15 cellular contexts compared by ENCODE assay signal in genomic region chr17:34730816-34731215, GRCh38.
DNase-seq lines count a peak whose midpoint lies in the region; ATAC-seq and TF ChIP-seq lines count a peak whose summit lies in the region.
"Had no signal": no experiment of that assay in that cellular context is flagged by ENCODE, and none has a peak within 500 bp of the region (broad histone marks: within the 10 kb centered on the region; RNA-seq: fewer than 3 reads in every experiment).

No MANE protein-coding gene starts in this region.

- no peak overlapping the region for H3K9ac ChIP-seq in endodermal cell (ENCODE audit: extremely low read depth, low read length, poor library complexity, severe bottlenecking)
- H3K9ac ChIP-seq: GM23248 had no signal

- H3K36me3 ChIP-seq in endodermal cell (ENCODE audit: control insufficient read depth, insufficient read depth, low read length) = no peaks in the 10 kb centered on the region
- no peaks in the 10 kb centered on the region for H3K36me3 ChIP-seq in sigmoid colon

- H3K27ac ChIP-seq in endodermal cell (ENCODE audit: low read depth, low read length) (no peak overlapping the region), sigmoid colon (no peak overlapping the region)
- H3K27ac ChIP-seq: GM23248 had no signal

- DNase-seq in chondrocyte (ENCODE audit: low spot score) (peak; percentile 26), endodermal cell (peak; percentile 39), nephron progenitor cell (no peak), sigmoid colon (peak; percentile 4), posterior vena cava (ENCODE audit: low spot score) (no peak)
- DNase-seq in stimulated activated CD4-positive, alpha-beta T cell treated with anti-CD3 and anti-CD28 coated beads, Interleukin-12 subunit alpha, Interleukin-12 subunit beta, amount 100 ng/mL, for 4 hours = no peak
- DNase-seq: C1 segment of cervical spinal cord; Calu3; CD4-positive, alpha-beta memory T cell; COR-L47; DND-41; GM23248; H7 had no signal

- H3K9me3 ChIP-seq in endodermal cell (ENCODE audit: control insufficient read depth, low read length) (peaks cover 4% of the 10 kb centered on the region), sigmoid colon (no peaks in the 10 kb centered on the region)

- intact Hi-C loops in sigmoid colon (cut with DNase I) (no loop called here), posterior vena cava (cut with DNase I) (no loop called here)

- TF ChIP-seq POLR2A in sigmoid colon (IDR thresholded peaks at IDR 0.05) = no peak

- H3K4me3 Mint-ChIP-seq in chondrocyte (ENCODE audit: unreplicated experiment) (no peak overlapping the region), endodermal cell (no peak overlapping the region), nephron progenitor cell (no peak overlapping the region)
- H3K4me3 Mint-ChIP-seq: CD4-positive, alpha-beta memory T cell had no signal

- no peaks in the 10 kb centered on the region for H3K36me3 Mint-ChIP-seq in chondrocyte (ENCODE audit: low read depth)
- no peaks in the 10 kb centered on the region for H3K36me3 Mint-ChIP-seq in endodermal cell (ENCODE audit: low read depth)
- no peaks in the 10 kb centered on the region for H3K36me3 Mint-ChIP-seq in nephron progenitor cell (ENCODE audit: low read depth)
- H3K36me3 Mint-ChIP-seq: CD4-positive, alpha-beta memory T cell had no signal

- H3K9me3 Mint-ChIP-seq in chondrocyte (ENCODE audit: low read depth) (peaks cover 10% of the 10 kb centered on the region), endodermal cell (peaks cover 6% of the 10 kb centered on the region), nephron progenitor cell (peaks cover 5% of the 10 kb centered on the region)

- ATAC-seq in HG02840 (IDR thresholded peaks at IDR 0.05; ENCODE audit: low FRiP score, unreplicated experiment) = no peak
- ATAC-seq: HCT116 had no signal

- H3K27me3 ChIP-seq in endodermal cell (ENCODE audit: control insufficient read depth, insufficient read depth, low read length, poor library complexity, severe bottlenecking) = peaks cover 6% of the 10 kb centered on the region
- H3K27me3 ChIP-seq in sigmoid colon = no peaks in the 10 kb centered on the region

- WGBS in endodermal cell (ENCODE audit: insufficient coverage in 1 of 2, insufficient read length in 1 of 2), 2 experiments = 80 to 96% methylated on average over 2 to 3 of the region's 3 CpGs
- 71 to 82% methylated on average over 3 of the region's 3 CpGs for WGBS in sigmoid colon, 2 donors

- H3K27ac Mint-ChIP-seq in chondrocyte (ENCODE audit: unreplicated experiment) (no peak overlapping the region), endodermal cell (no peak overlapping the region), nephron progenitor cell (peak overlapping the region; percentile 11)
- H3K27ac Mint-ChIP-seq: CD4-positive, alpha-beta memory T cell had no signal

- TF ChIP-seq CTCF in chondrocyte (IDR thresholded peaks at IDR 0.05) (no peak), endodermal cell (conservative IDR thresholded peaks at IDR 0.05) (no peak), nephron progenitor cell (IDR thresholded peaks at IDR 0.05) (no peak), sigmoid colon (IDR thresholded peaks at IDR 0.05) (no peak)

- no peak for TF ChIP-seq EP300 in sigmoid colon (IDR thresholded peaks at IDR 0.05)

- H3K4me1 ChIP-seq in endodermal cell (ENCODE audit: control insufficient read depth, insufficient read depth, low read length) (no peaks in the 10 kb centered on the region), sigmoid colon (no peaks in the 10 kb centered on the region)

- H3K27me3 Mint-ChIP-seq in chondrocyte (ENCODE audit: low read depth) (no peaks in the 10 kb centered on the region), endodermal cell (ENCODE audit: insufficient read depth) (peaks cover 19% of the 10 kb centered on the region), nephron progenitor cell (ENCODE audit: low read depth, poor library complexity) (peaks cover 51% of the 10 kb centered on the region)

- no peak overlapping the region for H3K4me3 ChIP-seq in endodermal cell (ENCODE audit: low read length)
- H3K4me3 ChIP-seq in sigmoid colon = no peak overlapping the region
- H3K4me3 ChIP-seq: GM23248 had no signal

- H3K4me1 Mint-ChIP-seq in chondrocyte (ENCODE audit: low read depth) = no peaks in the 10 kb centered on the region
- no peaks in the 10 kb centered on the region for H3K4me1 Mint-ChIP-seq in endodermal cell
- peaks cover 28% of the 10 kb centered on the region for H3K4me1 Mint-ChIP-seq in nephron progenitor cell
- H3K4me1 Mint-ChIP-seq: CD4-positive, alpha-beta memory T cell had no signal

Comparison
In these comparisons a context has a peak if more than half of its experiments do, and no peak if none do; other contexts are left out.
1. DNase-seq: peak in chondrocyte (single experiment), endodermal cell (single experiment) and sigmoid colon (single experiment); none in nephron progenitor cell (single experiment), posterior vena cava (single experiment) and stimulated activated CD4-positive, alpha-beta T cell treated with anti-CD3 and anti-CD28 coated beads, Interleukin-12 subunit alpha, Interleukin-12 subunit beta, amount 100 ng/mL, for 4 hours (single experiment).